In the genomic region with DNA sequence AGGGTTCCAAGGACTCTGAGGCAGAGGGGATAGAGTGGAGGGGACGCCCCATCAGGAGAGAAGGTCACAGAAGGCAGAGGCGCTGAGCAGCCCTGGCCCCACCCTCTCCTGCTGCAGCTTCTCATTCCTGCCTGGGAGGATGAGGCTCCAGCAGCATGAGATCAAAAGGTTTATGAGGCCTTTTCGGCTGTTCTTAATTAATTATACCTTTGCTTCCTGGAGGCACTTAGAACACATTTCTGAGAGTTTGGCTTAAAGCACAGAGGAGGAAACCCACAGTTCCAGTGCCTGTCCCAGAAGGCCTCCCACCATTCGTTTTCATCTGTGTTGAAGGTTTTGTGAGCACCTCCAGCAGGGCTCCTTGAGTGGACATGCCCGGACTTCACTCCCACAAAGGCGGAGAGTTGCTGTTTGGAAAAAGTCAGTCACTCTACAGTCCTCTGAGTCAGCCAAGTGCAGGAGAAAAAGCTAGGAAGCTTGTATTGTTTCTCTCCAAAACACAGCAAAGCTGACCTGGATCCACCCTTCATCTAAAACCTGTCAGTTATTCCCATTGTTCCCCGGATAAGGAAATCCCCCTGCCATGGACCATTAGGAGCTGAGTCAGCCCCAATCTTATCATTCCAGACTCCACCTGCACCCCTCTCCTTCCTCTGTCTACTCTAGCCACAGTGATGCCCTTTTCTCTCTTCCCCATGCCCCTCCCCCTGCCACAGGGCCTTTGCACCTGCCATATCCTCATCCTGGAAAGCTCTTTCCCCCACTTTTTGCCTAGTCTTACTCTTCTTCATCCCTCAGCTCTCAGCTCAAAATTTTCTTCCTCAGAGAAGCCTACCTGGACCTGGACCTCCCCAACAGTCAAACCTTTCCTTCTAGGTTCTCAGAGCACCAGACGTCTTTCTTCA, we compare ENCODE assay signal across 9 cellular contexts.
DNase-seq lines count a peak whose midpoint lies in the region; ATAC-seq and TF ChIP-seq lines count a peak whose summit lies in the region.
"Had no signal": no experiment of that assay in that cellular context is flagged by ENCODE, and none has a peak within 500 bp of the region (broad histone marks: within the 10 kb centered on the region; RNA-seq: fewer than 3 reads in every experiment).

No MANE protein-coding gene starts in this region.

- peaks cover 27% of the 10 kb centered on the region for H3K4me1 ChIP-seq in HUES6 (ENCODE audit: control insufficient read depth, insufficient read depth, low read length)
- no peaks in the 10 kb centered on the region for H3K4me1 ChIP-seq in left lung

- ATAC-seq in left lung: peak; percentile 71
- ATAC-seq in HG02885 (IDR thresholded peaks at IDR 0.05; ENCODE audit: poor library complexity, unreplicated experiment): no peak
- ATAC-seq in HG02870 (IDR thresholded peaks at IDR 0.05; ENCODE audit: unreplicated experiment): no peak

- H3K36me3 Mint-ChIP-seq in MCF 10A (ENCODE audit: insufficient read depth, unreplicated experiment): no peaks in the 10 kb centered on the region
- peaks cover 5% of the 10 kb centered on the region for H3K36me3 Mint-ChIP-seq in activated CD4-positive, alpha-beta memory T cell treated with anti-CD3 and anti-CD28 coated beads, Interleukin-2, amount 10 ng/mL, durations not matched to agents 7 days and 5 days (ENCODE audit: low read depth)

- TSS peak; percentile 85 for BruUV-seq in MCF 10A (replicated peaks; lab: Mats Ljungman, UMichigan)

- intact Hi-C loops in MCF 10A (cut with micrococcal nuclease): loop anchor here (5.0 kb wide), 1 partner anchor 93 kb away; no protein-coding TSS in a partner anchor
- intact Hi-C loops in left lung (cut with DNase I): no loop called here

- H3K9me3 Mint-ChIP-seq in MCF 10A (ENCODE audit: unreplicated experiment): no peaks in the 10 kb centered on the region
- H3K9me3 Mint-ChIP-seq in activated CD4-positive, alpha-beta memory T cell treated with anti-CD3 and anti-CD28 coated beads, Interleukin-2, amount 10 ng/mL, durations not matched to agents 7 days and 5 days: peaks cover 7% of the 10 kb centered on the region

- no peak overlapping the region for H3K4me3 ChIP-seq in BJ (ENCODE audit: low read depth, low read length)
- H3K4me3 ChIP-seq in HUES6 (ENCODE audit: low read depth, low read length): no peak overlapping the region
- no peak overlapping the region for H3K4me3 ChIP-seq in left lung

- DNase-seq in BJ (ENCODE audit: low read depth): peak; percentile 57
- peak; percentile 84 for DNase-seq in MCF 10A (ENCODE audit: unreplicated experiment)
- no peak for DNase-seq in left lung
- no peak for DNase-seq in activated CD4-positive, alpha-beta memory T cell treated with anti-CD3 and anti-CD28 coated beads, Interleukin-2, amount 10 ng/mL, durations not matched to agents 7 days and 5 days
- no peak for DNase-seq in NCI-H2029 (lab: John Stamatoyannopoulos, UW)
- DNase-seq: NCI-H82 had no signal

- no peaks in the 10 kb centered on the region for H3K27me3 ChIP-seq in BJ (ENCODE audit: control insufficient read depth, insufficient read depth, low read length)
- no peaks in the 10 kb centered on the region for H3K27me3 ChIP-seq in HUES6 (ENCODE audit: control insufficient read depth, insufficient read depth, low read length)
- H3K27me3 ChIP-seq in left lung: no peaks in the 10 kb centered on the region

- no peaks in the 10 kb centered on the region for H3K36me3 ChIP-seq in BJ (ENCODE audit: control insufficient read depth, insufficient read depth, low read length)
- no peaks in the 10 kb centered on the region for H3K36me3 ChIP-seq in HUES6 (ENCODE audit: control insufficient read depth, insufficient read depth, low read length)
- H3K36me3 ChIP-seq in left lung: no peaks in the 10 kb centered on the region

- H3K27ac ChIP-seq in HUES6 (ENCODE audit: low read depth, low read length): peak overlapping the region; percentile 55; the same call in 1 of the 2 replicates
- no peak overlapping the region for H3K27ac ChIP-seq in left lung

- H3K9me3 ChIP-seq in HUES6 (ENCODE audit: control insufficient read depth, insufficient read depth, low read depth, low read length) (peaks cover 11% of the 10 kb centered on the region; the same call in 1 of the 2 replicates), left lung (no peaks in the 10 kb centered on the region)

- H3K27me3 Mint-ChIP-seq in MCF 10A (ENCODE audit: insufficient read depth, unreplicated experiment): no peaks in the 10 kb centered on the region
- peaks cover 5% of the 10 kb centered on the region for H3K27me3 Mint-ChIP-seq in activated CD4-positive, alpha-beta memory T cell treated with anti-CD3 and anti-CD28 coated beads, Interleukin-2, amount 10 ng/mL, durations not matched to agents 7 days and 5 days

- POLR2A ChIA-PET in BJ (lab: Charles Lee): no interaction called here
- POLR2A ChIA-PET in MCF 10A (lab: Yijun Ruan, JAX): interaction anchor here (0.5 to 2.5 kb wide), 30 partner anchors 10 to 934 kb away, joined by 3 to 20 read pairs (median 4); a partner anchor contains a TSS
- POLR2A ChIA-PET in activated CD4-positive, alpha-beta memory T cell treated with anti-CD3 and anti-CD28 coated beads, Interleukin-2, amount 10 ng/mL, durations not matched to agents 7 days and 5 days (lab: Charles Lee): no interaction called here

- peak overlapping the region; percentile 63 for H3K9ac ChIP-seq in HUES6 (ENCODE audit: low read length)

- H3K27ac Mint-ChIP-seq in MCF 10A (ENCODE audit: low read depth, unreplicated experiment): no peak overlapping the region
- no peak overlapping the region for H3K27ac Mint-ChIP-seq in activated CD4-positive, alpha-beta memory T cell treated with anti-CD3 and anti-CD28 coated beads, Interleukin-2, amount 10 ng/mL, durations not matched to agents 7 days and 5 days

- peaks cover 22% of the 10 kb centered on the region for H3K4me1 Mint-ChIP-seq in MCF 10A (ENCODE audit: insufficient read depth, unreplicated experiment)
- peaks cover 16% of the 10 kb centered on the region for H3K4me1 Mint-ChIP-seq in activated CD4-positive, alpha-beta memory T cell treated with anti-CD3 and anti-CD28 coated beads, Interleukin-2, amount 10 ng/mL, durations not matched to agents 7 days and 5 days

- peak overlapping the region; percentile 49 for H3K4me3 Mint-ChIP-seq in MCF 10A (ENCODE audit: unreplicated experiment)
- H3K4me3 Mint-ChIP-seq in activated CD4-positive, alpha-beta memory T cell treated with anti-CD3 and anti-CD28 coated beads, Interleukin-2, amount 10 ng/mL, durations not matched to agents 7 days and 5 days: no peak overlapping the region

- CTCF ChIA-PET in BJ (lab: Yijun Ruan, JAX): interaction anchor here (1.2 kb wide), 1 partner anchor 111 kb away, joined by 3 read pairs; no protein-coding TSS in a partner anchor
- CTCF ChIA-PET in MCF 10A (lab: Yijun Ruan, JAX): interaction anchor here (0.6 to 1.6 kb wide), 5 partner anchors 90 to 457 kb away, joined by 3 to 5 read pairs (median 4); no protein-coding TSS in a partner anchor
- CTCF ChIA-PET in activated CD4-positive, alpha-beta memory T cell treated with anti-CD3 and anti-CD28 coated beads, Interleukin-2, amount 10 ng/mL, durations not matched to agents 7 days and 5 days (lab: Charles Lee): no interaction called here

- TF ChIP-seq CTCF in BJ (IDR thresholded peaks at IDR 0.05; ENCODE audit: insufficient read depth, low read depth, low read length) (no peak), MCF 10A (IDR thresholded peaks at IDR 0.05; ENCODE audit: unreplicated experiment) (no peak), left lung (IDR thresholded peaks at IDR 0.05) (no peak)

Comparison
In these comparisons a context has a peak if more than half of its experiments do, and no peak if none do; other contexts are left out.
1. DNase-seq: peak in BJ (single experiment) and MCF 10A (single experiment); none in left lung (0 of 2), activated CD4-positive, alpha-beta memory T cell treated with anti-CD3 and anti-CD28 coated beads, Interleukin-2, amount 10 ng/mL, durations not matched to agents 7 days and 5 days (single experiment) and NCI-H2029 (single experiment).